ENCODE assay signal across 7 cellular contexts in genomic region chr16:69051517-69051830, GRCh38. TPM values are rescaled to one million over a fixed set of nuclear protein-coding genes. Genes with fewer than 3 reads are reported as not detected.
DNase-seq lines count a peak whose midpoint lies in the region; ATAC-seq and TF ChIP-seq lines count a peak whose summit lies in the region.
"Not testable (repeated sequence)": the region's sequence is repeated elsewhere in the genome, so short reads cannot be mapped to it uniquely, and the experiment has no call there.

No MANE protein-coding gene starts in this region.

- H3K4me2 ChIP-seq in smooth muscle cell, result not testable (repeated sequence)

- TF ChIP-seq CTCF in GM12872 (IDR thresholded peaks at IDR 0.05; ENCODE audit: insufficient read depth, low read depth, low read length) (0 out of 3 replicates have a peak, but pooled peaks have one; percentile 12), HFFc6 (IDR thresholded peaks at IDR 0.05) (peak; percentile 48), RWPE2 (IDR thresholded peaks at IDR 0.05; ENCODE audit: poor library complexity, severe bottlenecking) (peak; percentile 29), cardiac fibroblast (IDR thresholded peaks at IDR 0.05; ENCODE audit: low read depth, low read length) (peak; percentile 6), glutamatergic neuron (IDR thresholded peaks at IDR 0.05; ENCODE audit: partially characterized antibody, unreplicated experiment) (peak; percentile 48), smooth muscle cell (IDR thresholded peaks at IDR 0.05; ENCODE audit: borderline replicate concordance, insufficient read depth, poor library complexity, severe bottlenecking) (peak; percentile 3)

- not testable (repeated sequence) for ATAC-seq in RWPE2 (ENCODE audit: low read depth)

- H3K27me3 ChIP-seq in RWPE2 (ENCODE audit: insufficient read depth, poor library complexity, severe bottlenecking); smooth muscle cell (ENCODE audit: low read depth): not testable (repeated sequence)

- H3K36me3 Mint-ChIP-seq in HFFc6 (ENCODE audit: low read depth); glutamatergic neuron (ENCODE audit: unreplicated experiment): not testable (repeated sequence)

- H3K9ac ChIP-seq in smooth muscle cell (ENCODE audit: low read depth), result not testable (repeated sequence)

- not testable (repeated sequence) for H3K36me3 ChIP-seq in RWPE2 (ENCODE audit: low read depth); smooth muscle cell (ENCODE audit: low read depth)

- H3K4me3 ChIP-seq in RWPE2 (ENCODE audit: severe bottlenecking); cardiac fibroblast (replicated peaks in 1 of 2; ENCODE audit: low read depth in 2 of 2, low read length in 2 of 2); smooth muscle cell: not testable (repeated sequence)

- not testable (repeated sequence) for H3K27ac Mint-ChIP-seq in HFFc6; glutamatergic neuron (ENCODE audit: unreplicated experiment)

- H3K4me1 ChIP-seq in RWPE2 (ENCODE audit: insufficient read depth, poor library complexity, severe bottlenecking), result peaks cover 21% of the 10 kb centered on the region
- H3K4me1 ChIP-seq in smooth muscle cell (ENCODE audit: low read depth), result not testable (repeated sequence)

- H3F3A ChIP-seq in smooth muscle cell (ENCODE audit: low read depth), result not testable (repeated sequence)

- not testable (repeated sequence) for H3K79me2 ChIP-seq in smooth muscle cell (ENCODE audit: low read depth)

- not testable (repeated sequence) for H3K27me3 Mint-ChIP-seq in HFFc6 (ENCODE audit: insufficient read depth); glutamatergic neuron (ENCODE audit: unreplicated experiment)

- not testable (repeated sequence) for DNase-seq in HFFc6; RWPE2 (ENCODE audit: low spot score); cardiac fibroblast (ENCODE audit: low read depth in 2 of 2); epithelial cell of prostate (ENCODE audit: low read depth, low spot score); glutamatergic neuron; smooth muscle cell (lab: John Stamatoyannopoulos, UW; ENCODE audit: unreplicated experiment)

- H3K4me1 Mint-ChIP-seq in HFFc6 (ENCODE audit: low read depth), result peaks cover 22% of the 10 kb centered on the region
- H3K4me1 Mint-ChIP-seq in glutamatergic neuron (ENCODE audit: low read depth, unreplicated experiment), result not testable (repeated sequence)

- H2AFZ ChIP-seq in smooth muscle cell (ENCODE audit: low read depth), result not testable (repeated sequence)

- peak overlapping the region; percentile 18 for H3K27ac ChIP-seq in RWPE2 (ENCODE audit: poor library complexity, severe bottlenecking)
- H3K27ac ChIP-seq in epithelial cell of prostate, result peak overlapping the region; percentile 13
- not testable (repeated sequence) for H3K27ac ChIP-seq in smooth muscle cell (ENCODE audit: low read depth)

- H3K4me3 Mint-ChIP-seq in HFFc6; glutamatergic neuron (ENCODE audit: unreplicated experiment): not testable (repeated sequence)

- not testable (repeated sequence) for H4K20me1 ChIP-seq in smooth muscle cell (ENCODE audit: low read depth)

- not testable (repeated sequence) for H3K9me3 ChIP-seq in RWPE2 (ENCODE audit: severe bottlenecking); smooth muscle cell (replicated peaks; ENCODE audit: low read depth)

- H3K9me3 Mint-ChIP-seq in HFFc6; glutamatergic neuron (ENCODE audit: unreplicated experiment): not testable (repeated sequence)

- WGBS in smooth muscle cell (ENCODE audit: low lambda C conversion rate), result 100% methylated on average over 3 of the region's 3 CpGs

RNA-seq across cellular contexts. Expression of gene HAS3, which starts 54.0 kb away (rescaled TPM):
- total RNA-seq in HFFc6 (2021; fragmentation: NEBNext Ultra II Directional; extraction: Animal tissue kit (Norgen Biotek cat#: 25700)), result 1 to 10 TPM; 1.5 to 2.1 (median 1.5) TPM
- total RNA-seq in glutamatergic neuron (ENCODE audit: unreplicated experiment) (0.42 TPM), smooth muscle cell (1.2 and 2.7 TPM in 2 replicates)
- 0.39 and 1.1 TPM in 2 replicates for polyA plus RNA-seq in smooth muscle cell
